In genomic region chr6:135642912-135643311, GRCh38 we compare ENCODE assay signal across 19 cellular contexts.
DNase-seq lines count a peak whose midpoint lies in the region; ATAC-seq and TF ChIP-seq lines count a peak whose summit lies in the region.
"Had no signal": no experiment of that assay in that cellular context is flagged by ENCODE, and none has a peak within 500 bp of the region (broad histone marks: within the 10 kb centered on the region; RNA-seq: fewer than 3 reads in every experiment).

No MANE protein-coding gene starts in this region.

- H3K4me3 Mint-ChIP-seq in activated CD4-positive, alpha-beta T cell treated with anti-CD3 and anti-CD28 coated beads, Interleukin-2, amount 10 ng/mL, durations not matched to agents 24 days and 14 days: peak overlapping the region; percentile 55
- peak overlapping the region; percentile 1 for H3K4me3 Mint-ChIP-seq in stimulated activated naive CD8-positive, alpha-beta T cell treated with anti-CD3 and anti-CD28 coated beads, Interleukin-15, Interleukin-2, amounts not matched to agents 100 ng/mL and 50 ng/mL, for 24 hours
- H3K4me3 Mint-ChIP-seq in stimulated activated naive CD8-positive, alpha-beta T cell treated with anti-CD3 and anti-CD28 coated beads, Interleukin-15, amount 100 ng/mL, for 72 hours: peak overlapping the region in 1 of 2 donors; percentile 10
- H3K4me3 Mint-ChIP-seq: CD4-positive, alpha-beta T cell had no signal

- H3K4me3 ChIP-seq in adipocyte (ENCODE audit: low read length): no peak overlapping the region
- no peak overlapping the region for H3K4me3 ChIP-seq in coronary artery
- H3K4me3 ChIP-seq: A549, GM23248, HAP-1 had no signal

- ATAC-seq in stimulated activated naive CD8-positive, alpha-beta T cell treated with anti-CD3 and anti-CD28 coated beads, Interleukin-15, amount 100 ng/mL, for 72 hours: no peak
- ATAC-seq: A549 had no signal

- no peaks in the 10 kb centered on the region for H3K27me3 ChIP-seq in adipocyte (replicated peaks; ENCODE audit: control insufficient read depth, insufficient read depth, low read length)

- intact Hi-C loops in activated CD4-positive, alpha-beta T cell treated with anti-CD3 and anti-CD28 coated beads, Interleukin-2, amount 10 ng/mL, durations not matched to agents 24 days and 14 days (cut with micrococcal nuclease): loop anchor here (10.0 kb wide), 1 partner anchor 528 kb away; no protein-coding TSS in a partner anchor

- H3K4me1 ChIP-seq in adipocyte (ENCODE audit: control insufficient read depth, insufficient read depth, low read length): no peaks in the 10 kb centered on the region
- H3K4me1 ChIP-seq: A549, Caco-2, HAP-1 had no signal

- H3K36me3 ChIP-seq in adipocyte (ENCODE audit: control insufficient read depth, insufficient read depth, low read length, severe bottlenecking): no peaks in the 10 kb centered on the region
- H3K36me3 ChIP-seq: HAP-1 had no signal

- H3K9me3 Mint-ChIP-seq in activated CD4-positive, alpha-beta T cell treated with anti-CD3 and anti-CD28 coated beads, Interleukin-2, amount 10 ng/mL, durations not matched to agents 24 days and 14 days: peaks cover 42% of the 10 kb centered on the region
- peaks cover 29% of the 10 kb centered on the region for H3K9me3 Mint-ChIP-seq in stimulated activated naive CD8-positive, alpha-beta T cell treated with anti-CD3 and anti-CD28 coated beads, Interleukin-15, Interleukin-2, amounts not matched to agents 100 ng/mL and 50 ng/mL, for 24 hours
- H3K9me3 Mint-ChIP-seq in stimulated activated naive CD8-positive, alpha-beta T cell treated with anti-CD3 and anti-CD28 coated beads, Interleukin-15, amount 100 ng/mL, for 72 hours: peaks cover 32% of the 10 kb centered on the region in 2 donors

- H3K9me3 ChIP-seq in adipocyte (ENCODE audit: control insufficient read depth, low read length): no peaks in the 10 kb centered on the region
- H3K9me3 ChIP-seq: A549, Caco-2, HAP-1 had no signal

- H3K27ac ChIP-seq in coronary artery: no peak overlapping the region
- H3K27ac ChIP-seq: 22Rv1, A549, C4-2B, GM23248, HL-60 had no signal

- H3K27me3 Mint-ChIP-seq in activated CD4-positive, alpha-beta T cell treated with anti-CD3 and anti-CD28 coated beads, Interleukin-2, amount 10 ng/mL, durations not matched to agents 24 days and 14 days: no peaks in the 10 kb centered on the region
- peaks cover 4% of the 10 kb centered on the region for H3K27me3 Mint-ChIP-seq in stimulated activated naive CD8-positive, alpha-beta T cell treated with anti-CD3 and anti-CD28 coated beads, Interleukin-15, Interleukin-2, amounts not matched to agents 100 ng/mL and 50 ng/mL, for 24 hours
- H3K27me3 Mint-ChIP-seq in stimulated activated naive CD8-positive, alpha-beta T cell treated with anti-CD3 and anti-CD28 coated beads, Interleukin-15, amount 100 ng/mL, for 72 hours: no peaks in the 10 kb centered on the region
- H3K27me3 Mint-ChIP-seq: CD4-positive, alpha-beta T cell had no signal

- peaks cover 61% of the 10 kb centered on the region for H3K4me1 Mint-ChIP-seq in activated CD4-positive, alpha-beta T cell treated with anti-CD3 and anti-CD28 coated beads, Interleukin-2, amount 10 ng/mL, durations not matched to agents 24 days and 14 days
- H3K4me1 Mint-ChIP-seq in stimulated activated naive CD8-positive, alpha-beta T cell treated with anti-CD3 and anti-CD28 coated beads, Interleukin-15, Interleukin-2, amounts not matched to agents 100 ng/mL and 50 ng/mL, for 24 hours (ENCODE audit: low read depth): peaks cover 61% of the 10 kb centered on the region
- peaks cover 60% of the 10 kb centered on the region for H3K4me1 Mint-ChIP-seq in stimulated activated naive CD8-positive, alpha-beta T cell treated with anti-CD3 and anti-CD28 coated beads, Interleukin-15, amount 100 ng/mL, for 72 hours

- H3K27ac Mint-ChIP-seq in activated CD4-positive, alpha-beta T cell treated with anti-CD3 and anti-CD28 coated beads, Interleukin-2, amount 10 ng/mL, durations not matched to agents 24 days and 14 days: peak overlapping the region; percentile 85
- no peak overlapping the region for H3K27ac Mint-ChIP-seq in stimulated activated naive CD8-positive, alpha-beta T cell treated with anti-CD3 and anti-CD28 coated beads, Interleukin-15, Interleukin-2, amounts not matched to agents 100 ng/mL and 50 ng/mL, for 24 hours
- no peak overlapping the region for H3K27ac Mint-ChIP-seq in stimulated activated naive CD8-positive, alpha-beta T cell treated with anti-CD3 and anti-CD28 coated beads, Interleukin-15, amount 100 ng/mL, for 72 hours
- H3K27ac Mint-ChIP-seq: CD4-positive, alpha-beta T cell had no signal

- H3K36me3 Mint-ChIP-seq in activated CD4-positive, alpha-beta T cell treated with anti-CD3 and anti-CD28 coated beads, Interleukin-2, amount 10 ng/mL, durations not matched to agents 24 days and 14 days (ENCODE audit: low read depth): peaks cover 73% of the 10 kb centered on the region
- H3K36me3 Mint-ChIP-seq in stimulated activated naive CD8-positive, alpha-beta T cell treated with anti-CD3 and anti-CD28 coated beads, Interleukin-15, Interleukin-2, amounts not matched to agents 100 ng/mL and 50 ng/mL, for 24 hours (ENCODE audit: low read depth): peaks cover 45% of the 10 kb centered on the region

- DNase-seq in activated CD4-positive, alpha-beta T cell treated with anti-CD3 and anti-CD28 coated beads, Interleukin-2, amount 10 ng/mL, durations not matched to agents 24 days and 14 days: no peak
- no peak for DNase-seq in activated CD4-positive, alpha-beta T cell treated with anti-CD3 and anti-CD28 coated beads for 4 hours
- no peak for DNase-seq in stimulated activated naive CD8-positive, alpha-beta T cell treated with anti-CD3 and anti-CD28 coated beads, Interleukin-15, amount 100 ng/mL, for 72 hours
- DNase-seq in adipocyte (ENCODE audit: low read depth) (peak; percentile 13), NOMO-1 (lab: John Stamatoyannopoulos, UW; ENCODE audit: unreplicated experiment in 2 of 2) (no peak), coronary artery (ENCODE audit: low spot score) (no peak)
- DNase-seq: AML-193; Caco-2; CD4-positive, alpha-beta T cell; DMS153; DMS79; GDM1; GM23248 had no signal

- TF ChIP-seq CTCF in coronary artery (IDR thresholded peaks at IDR 0.05): no peak

- H3K9ac ChIP-seq in adipocyte (ENCODE audit: low read length): no peak overlapping the region
- H3K9ac ChIP-seq: GM23248 had no signal
